ENCODE assay signal across 30 cellular contexts in the genomic region with DNA sequence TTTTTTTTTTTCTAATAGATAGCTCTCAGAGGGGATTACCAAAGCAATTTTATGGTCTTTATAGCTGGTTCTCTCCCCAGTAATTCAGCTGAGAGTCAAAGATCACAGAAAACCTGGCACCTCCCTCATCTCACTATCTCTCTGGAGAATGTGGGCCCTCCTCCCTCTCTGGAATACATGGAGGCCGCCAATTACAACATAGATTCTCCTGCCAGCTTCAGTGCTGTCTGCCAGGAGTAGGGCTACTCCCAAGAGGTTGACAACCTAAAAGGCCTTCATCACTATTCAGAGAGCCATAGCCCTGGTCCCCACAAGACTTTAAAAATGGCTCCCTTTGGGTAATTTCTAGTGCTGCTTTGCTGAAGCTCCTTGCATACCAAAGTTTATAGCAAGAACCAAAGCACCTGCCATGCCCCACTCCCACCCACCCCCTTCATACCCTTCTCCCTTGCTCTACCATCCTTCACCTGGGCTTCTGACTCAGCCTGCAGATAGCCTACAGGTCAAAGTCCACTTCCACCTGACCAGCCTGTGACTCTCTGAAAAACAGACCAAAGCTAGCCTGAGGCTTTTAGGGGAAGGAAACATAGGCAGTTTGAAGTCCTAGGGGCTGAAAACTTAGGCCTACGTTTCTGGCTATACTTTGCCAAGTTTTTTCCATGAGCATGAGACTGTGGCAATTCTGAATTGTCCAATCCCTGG.
DNase-seq lines count a peak whose midpoint lies in the region; ATAC-seq and TF ChIP-seq lines count a peak whose summit lies in the region.
"Had no signal": no experiment of that assay in that cellular context is flagged by ENCODE, and none has a peak within 500 bp of the region (broad histone marks: within the 10 kb centered on the region; RNA-seq: fewer than 3 reads in every experiment).

No MANE protein-coding gene starts in this region.

- H3K9me3 Mint-ChIP-seq in activated CD4-positive, alpha-beta T cell treated with anti-CD3 and anti-CD28 coated beads, Interleukin-2, amount 10 ng/mL, durations not matched to agents 24 days and 14 days, result peaks cover 5% of the 10 kb centered on the region
- peaks cover 13% of the 10 kb centered on the region for H3K9me3 Mint-ChIP-seq in mesothelial cell of epicardium
- H3K9me3 Mint-ChIP-seq: activated T-cell treated with anti-CD3 and anti-CD28 coated beads, Interleukin-2, amount 50 U/mL, for 24 hours; dendritic cell treated with granulocyte-macrophage colony-stimulating factor and Interleukin-4, amounts not matched to agents 40 ng/mL and 50 ng/mL, for 4 days had no signal

- no peaks in the 10 kb centered on the region for H3K27me3 Mint-ChIP-seq in activated CD4-positive, alpha-beta T cell treated with anti-CD3 and anti-CD28 coated beads, Interleukin-2, amount 10 ng/mL, durations not matched to agents 24 days and 14 days
- H3K27me3 Mint-ChIP-seq in mesothelial cell of epicardium (ENCODE audit: low read depth), result no peaks in the 10 kb centered on the region
- H3K27me3 Mint-ChIP-seq: activated T-cell treated with anti-CD3 and anti-CD28 coated beads, Interleukin-2, amount 50 U/mL, for 24 hours; CD4-positive, alpha-beta memory T cell had no signal

- no peak for TF ChIP-seq CTCF in fibroblast of the aortic adventitia (IDR thresholded peaks at IDR 0.05; ENCODE audit: insufficient read depth, low read length)
- no peak for TF ChIP-seq CTCF in mesothelial cell of epicardium (IDR thresholded peaks at IDR 0.05; ENCODE audit: unreplicated experiment)

- H3K4me1 Mint-ChIP-seq in activated CD4-positive, alpha-beta T cell treated with anti-CD3 and anti-CD28 coated beads, Interleukin-2, amount 10 ng/mL, durations not matched to agents 24 days and 14 days, result no peaks in the 10 kb centered on the region
- peaks cover 38% of the 10 kb centered on the region for H3K4me1 Mint-ChIP-seq in mesothelial cell of epicardium
- H3K4me1 Mint-ChIP-seq: CD4-positive, alpha-beta memory T cell; naive B cell had no signal

- H3K4me3 Mint-ChIP-seq in activated CD4-positive, alpha-beta T cell treated with anti-CD3 and anti-CD28 coated beads, Interleukin-2, amount 10 ng/mL, durations not matched to agents 24 days and 14 days, result no peak overlapping the region
- no peak overlapping the region for H3K4me3 Mint-ChIP-seq in mesothelial cell of epicardium
- H3K4me3 Mint-ChIP-seq: activated T-cell treated with anti-CD3 and anti-CD28 coated beads, Interleukin-2, amount 50 U/mL, for 24 hours; CD4-positive, alpha-beta memory T cell; dendritic cell treated with granulocyte-macrophage colony-stimulating factor and Interleukin-4, amounts not matched to agents 40 ng/mL and 50 ng/mL, for 4 days; type B pancreatic cell had no signal

- ATAC-seq in HG03095 (IDR thresholded peaks at IDR 0.05; ENCODE audit: unreplicated experiment) (no peak), GM18505 (IDR thresholded peaks at IDR 0.05; ENCODE audit: unreplicated experiment) (no peak)
- no peak for ATAC-seq in activated CD4-positive, CD25-positive, alpha-beta regulatory T cell treated with anti-CD3 and anti-CD28 coated beads, Interleukin-2, amount 50 U/mL, for 24 hours
- ATAC-seq: K562 had no signal

- intact Hi-C loops in activated CD4-positive, alpha-beta T cell treated with anti-CD3 and anti-CD28 coated beads, Interleukin-2, amount 10 ng/mL, durations not matched to agents 24 days and 14 days (cut with micrococcal nuclease), result no loop called here

- no peaks in the 10 kb centered on the region for H3K36me3 Mint-ChIP-seq in activated CD4-positive, alpha-beta T cell treated with anti-CD3 and anti-CD28 coated beads, Interleukin-2, amount 10 ng/mL, durations not matched to agents 24 days and 14 days (ENCODE audit: low read depth)
- peaks cover 6% of the 10 kb centered on the region for H3K36me3 Mint-ChIP-seq in mesothelial cell of epicardium
- H3K36me3 Mint-ChIP-seq: CD4-positive, alpha-beta memory T cell; type B pancreatic cell had no signal

- H3K4me3 ChIP-seq in fibroblast of the aortic adventitia (ENCODE audit: low read depth, low read length), result no peak overlapping the region
- H3K4me3 ChIP-seq: GM23248, K562, Peyer's patch, SJCRH30 had no signal

- peak; percentile 14 for DNase-seq in activated CD4-positive, alpha-beta T cell treated with anti-CD3 and anti-CD28 coated beads, Interleukin-2, amount 10 ng/mL, durations not matched to agents 24 days and 14 days
- no peak for DNase-seq in activated CD4-positive, alpha-beta T cell treated with anti-CD3 and anti-CD28 coated beads for 4 hours
- DNase-seq in fibroblast of the aortic adventitia (ENCODE audit: low read depth) (peak; percentile 70), mesothelial cell of epicardium (ENCODE audit: low spot score in 2 of 2, unreplicated experiment in 2 of 2) (no peak), ureter (ENCODE audit: low spot score) (peak; percentile 60)
- DNase-seq: 8988T; activated CD4-positive, CD25-positive, alpha-beta regulatory T cell treated with anti-CD3 and anti-CD28 coated beads, Interleukin-2, amount 50 U/mL, for 72 hours; activated CD8-positive, alpha-beta memory T cell treated with anti-CD3 and anti-CD28 coated beads for 24 hours; activated naive CD4-positive, alpha-beta T cell; activated T-cell treated with anti-CD3 and anti-CD28 coated beads, Interleukin-2, amount 50 U/mL, for 24 hours; amygdala; CD4-positive, alpha-beta memory T cell; central memory CD4-positive, alpha-beta T cell; GF-D8; GM23248; mesendoderm; naive B cell; NCI-H1436; NCI-H2107; NCI-H524 treated with DMSO at 0.1 percent for 48 hours; Peyer's patch; SJCRH30; stimulated activated CD8-positive, alpha-beta memory T cell treated with anti-CD3 and anti-CD28 coated beads, Interleukin-4, amount 100 ng/mL, for 48 hours; T-helper 1 cell had no signal

- no peak for TF ChIP-seq POLR2A in GM18505 (IDR thresholded peaks at IDR 0.05; ENCODE audit: borderline replicate concordance, extremely low read depth, insufficient read depth, insufficient read length)

- H3K27ac Mint-ChIP-seq in activated CD4-positive, alpha-beta T cell treated with anti-CD3 and anti-CD28 coated beads, Interleukin-2, amount 10 ng/mL, durations not matched to agents 24 days and 14 days, result no peak overlapping the region
- H3K27ac Mint-ChIP-seq in mesothelial cell of epicardium, result peak overlapping the region; percentile 93
- H3K27ac Mint-ChIP-seq: activated T-cell treated with anti-CD3 and anti-CD28 coated beads, Interleukin-2, amount 50 U/mL, for 24 hours; CD4-positive, alpha-beta memory T cell; dendritic cell treated with granulocyte-macrophage colony-stimulating factor and Interleukin-4, amounts not matched to agents 40 ng/mL and 50 ng/mL, for 4 days; naive B cell; type B pancreatic cell had no signal

Comparison
In these comparisons a context has a peak if more than half of its experiments do, and no peak if none do; other contexts are left out.
1. DNase-seq: peak in activated CD4-positive, alpha-beta T cell treated with anti-CD3 and anti-CD28 coated beads, Interleukin-2, amount 10 ng/mL, durations not matched to agents 24 days and 14 days (single experiment), fibroblast of the aortic adventitia (single experiment) and ureter (single experiment); none in activated CD4-positive, alpha-beta T cell treated with anti-CD3 and anti-CD28 coated beads for 4 hours (0 of 2) and mesothelial cell of epicardium (0 of 2).